In genomic region chr11:111829185-111829968, GRCh38 we compare ENCODE assay signal across 18 cellular contexts. TPM values are rescaled to one million over a fixed set of nuclear protein-coding genes. Genes with fewer than 3 reads are reported as not detected.
A peak's percentile ranks its signal among the peaks of the same experiment; 100 is the strongest.
DNase-seq lines count a peak whose midpoint lies in the region; ATAC-seq, FAIRE-seq and TF ChIP-seq lines count a peak whose summit lies in the region.
"Had no signal": no experiment of that assay in that cellular context is flagged by ENCODE, and none has a peak within 500 bp of the region (broad histone marks: within the 10 kb centered on the region; RNA-seq: fewer than 3 reads in every experiment).

No MANE protein-coding gene starts in this region.

- no peak for TF ChIP-seq POLR2A in gastrocnemius medialis (IDR thresholded peaks at IDR 0.05)

- H3K27me3 ChIP-seq in gastrocnemius medialis = no peaks in the 10 kb centered on the region
- H3K27me3 ChIP-seq: brain microvascular endothelial cell, esophagus squamous epithelium, neutrophil, tibial nerve had no signal

- no peak for TF ChIP-seq CTCF in gastrocnemius medialis (IDR thresholded peaks at IDR 0.05 in 4 of 5, conservative IDR thresholded peaks at IDR 0.05 in 1 of 5)
- TF ChIP-seq CTCF in D721Med (IDR thresholded peaks at IDR 0.05; ENCODE audit: insufficient read depth, missing control alignments) = no peak

- ATAC-seq in GM21723 (IDR thresholded peaks at IDR 0.05; ENCODE audit: unreplicated experiment) = peak; percentile 67
- peak; percentile 68 for ATAC-seq in HG03354 (IDR thresholded peaks at IDR 0.05; ENCODE audit: poor library complexity, severe bottlenecking, unreplicated experiment)
- ATAC-seq in gastrocnemius medialis = no peak
- ATAC-seq: GM23338, K562 had no signal

- FAIRE-seq in D721Med (lab: Jason Lieb, UNC) = no peak
- FAIRE-seq: K562 had no signal

- peak overlapping the region in 3 of 4 donors; percentile 6 to 89 (median 67) for H3K27ac ChIP-seq in gastrocnemius medialis
- H3K27ac ChIP-seq: brain microvascular endothelial cell, esophagus squamous epithelium, neutrophil, tibial nerve had no signal

- peaks cover 17 to 42% of the 10 kb centered on the region in 2 donors for H3K4me1 ChIP-seq in gastrocnemius medialis
- H3K4me1 ChIP-seq: esophagus squamous epithelium, tibial nerve had no signal

- no peaks in the 10 kb centered on the region for H3K9me3 ChIP-seq in gastrocnemius medialis
- H3K9me3 ChIP-seq: esophagus squamous epithelium, neutrophil, tibial nerve had no signal

- no peaks in the 10 kb centered on the region for H3K36me3 ChIP-seq in gastrocnemius medialis
- H3K36me3 ChIP-seq: brain microvascular endothelial cell had no signal

- DNase-seq in activated CD4-positive, alpha-beta T cell treated with anti-CD3 and anti-CD28 coated beads for 48 hours = peak; percentile 3
- DNase-seq in activated CD4-positive, alpha-beta T cell treated with anti-CD3 and anti-CD28 coated beads for 1 hour = no peak
- no peak for DNase-seq in gastrocnemius medialis
- DNase-seq in amniotic stem cell (lab: John Stamatoyannopoulos, UW) = no peak
- no peak for DNase-seq in T1000 (lab: John Stamatoyannopoulos, UW)
- DNase-seq in D721Med (ENCODE audit: insufficient read length, low spot score) = no peak
- DNase-seq: activated CD4-positive, alpha-beta T cell treated with anti-CD3 and anti-CD28 coated beads, Interleukin-2, amount 10 ng/mL, durations not matched to agents 7 days and 5 days; brain microvascular endothelial cell; esophagus squamous epithelium; kidney; NCI-H2227 treated with DMSO at 0.1 percent for 48 hours; Right ventricle myocardium superior had no signal

- intact Hi-C loops in gastrocnemius medialis (cut with DNase I; ENCODE audit: low total_unique reads) = loop anchor here (5.0 kb wide), 1 partner anchor 97 kb away; no protein-coding TSS in a partner anchor

- H3K4me3 ChIP-seq in gastrocnemius medialis = no peak overlapping the region
- H3K4me3 ChIP-seq: esophagus squamous epithelium, GM23338, K562, tibial nerve had no signal

- in situ Hi-C loops in gastrocnemius medialis (cut with MboI; ENCODE audit: low sequenced_read_pairs in 4 of 4) = no loop called here

RNA-seq across cellular contexts. Expression of gene ALG9, which starts 42.0 kb away (rescaled TPM):
- total RNA-seq in gastrocnemius medialis = 10 to 100 TPM; 10.3 to 22.5 (median 14.9) TPM

RNA-seq across cellular contexts. Expression of gene FDXACB1, which starts 49.6 kb away (rescaled TPM):
- total RNA-seq in gastrocnemius medialis = under 1 TPM; 0.11 to 0.91 (median 0.29) TPM

RNA-seq across cellular contexts. Expression of gene CFAP68, which starts 50.0 kb away (rescaled TPM):
- 10 to 100 TPM in 2 of 4 donors, 1 to 10 TPM in 2; 8.2 to 20.9 (median 9.8) TPM for total RNA-seq in gastrocnemius medialis

Comparison
In these comparisons a context has a peak if more than half of its experiments do, and no peak if none do; other contexts are left out.
1. ATAC-seq: peak in GM21723 (single experiment) and HG03354 (single experiment); none in gastrocnemius medialis (0 of 2).